ENCODE assay signal across 8 cellular contexts in the genomic region with DNA sequence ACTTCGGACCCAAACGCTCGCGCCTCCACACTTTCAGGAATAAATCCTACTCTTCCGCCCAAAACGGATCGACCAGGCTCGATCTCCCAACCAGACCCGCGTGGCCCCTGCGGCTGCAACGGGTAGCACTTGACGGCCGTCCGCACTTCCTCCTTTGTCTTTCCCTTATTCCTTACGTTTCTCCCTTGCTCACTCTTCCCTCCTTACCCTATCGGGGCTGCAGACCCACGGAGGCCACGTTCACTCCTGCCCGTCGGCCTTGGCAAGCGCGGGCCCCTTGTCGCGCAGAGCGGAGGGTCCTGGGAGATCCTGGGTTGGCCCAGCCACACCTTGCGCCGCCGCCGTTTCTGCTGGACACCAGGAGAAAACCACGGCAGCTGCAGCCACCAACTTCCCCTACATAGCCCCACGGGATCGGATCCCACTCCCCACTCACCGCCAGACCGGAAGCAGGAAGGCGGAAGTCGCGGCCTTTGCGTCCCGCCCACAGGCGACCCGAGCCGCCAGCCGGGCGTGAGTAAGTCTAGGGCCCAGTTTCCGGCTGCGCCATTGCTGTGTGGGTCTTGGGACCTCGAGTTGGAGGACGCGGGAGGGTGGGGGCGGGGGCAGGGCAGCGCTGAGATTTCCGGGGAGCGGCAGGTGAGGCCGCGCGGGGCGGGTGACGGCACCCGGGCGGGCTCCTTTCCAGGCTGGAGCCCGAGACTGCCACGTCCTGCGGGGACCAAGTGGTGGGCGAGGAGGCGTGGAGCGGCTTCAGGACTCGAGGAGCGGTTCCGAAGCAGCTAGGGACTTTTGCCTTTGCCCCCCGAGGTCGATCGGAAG. TPM values are rescaled to one million over a fixed set of nuclear protein-coding genes. Genes with fewer than 3 reads are reported as not detected.
DNase-seq lines count a peak whose midpoint lies in the region; ATAC-seq and TF ChIP-seq lines count a peak whose summit lies in the region.

A gene with protein sequence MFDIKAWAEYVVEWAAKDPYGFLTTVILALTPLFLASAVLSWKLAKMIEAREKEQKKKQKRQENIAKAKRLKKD (minus strand): TSS at position 459 of the 822 bp plus-strand sequence. CDS start 2,297 bp downstream, outside the sequence.

- TF ChIP-seq CTCF in GM12865 (IDR thresholded peaks at IDR 0.05; ENCODE audit: insufficient read depth, low read depth, low read length, missing control alignments) (no peak), adrenal gland (IDR thresholded peaks at IDR 0.05) (peak in 2 of 6 experiments; percentile 13 to 23), heart right ventricle (IDR thresholded peaks at IDR 0.05) (no peak), upper lobe of left lung (IDR thresholded peaks at IDR 0.05) (peak in 3 of 6 experiments; percentile 21 to 56 (median 41))

- DNase-seq in GM12865 (ENCODE audit: low read depth) (peak; percentile 96), NCI-H1417 (lab: John Stamatoyannopoulos, UW) (peak; percentile 82 to 96 (median 92)), T-cell (peak; percentile 50 to 81 (median 68)), adrenal gland (peak; percentile 87 to 93 (median 91)), heart right ventricle (peak; percentile 89 to 90), posterior vena cava (ENCODE audit: low spot score) (peak; percentile 96), upper lobe of left lung (peak; percentile 95)

- H3K36me3 Mint-ChIP-seq in T-cell = peaks cover 36% of the 10 kb centered on the region

- peak in 1 of 4 donors; percentile 18 for TF ChIP-seq EP300 in upper lobe of left lung (IDR thresholded peaks at IDR 0.05)

- CTCF ChIA-PET in T-cell (lab: Charles Lee) = no interaction called here

- H3K4me3 Mint-ChIP-seq in T-cell = peak within 1 kb of the TSS; percentile 98 to 99 (median 98)

- H3K4me3 ChIP-seq in GM12865 (ENCODE audit: low read depth, low read length) = peak within 1 kb of the TSS; percentile 72
- peak within 1 kb of the TSS; percentile 38 to 82 (median 64) for H3K4me3 ChIP-seq in adrenal gland
- peak within 1 kb of the TSS; percentile 65 to 99 (median 92) for H3K4me3 ChIP-seq in heart right ventricle
- peak within 1 kb of the TSS; percentile 66 to 76 (median 70) for H3K4me3 ChIP-seq in upper lobe of left lung

- H3K9me3 Mint-ChIP-seq in T-cell = no peaks in the 10 kb centered on the region

- H3K27me3 ChIP-seq in adrenal gland (no peaks in the 10 kb centered on the region), heart right ventricle (no peaks in the 10 kb centered on the region), upper lobe of left lung (no peaks in the 10 kb centered on the region)

- POLR2A ChIA-PET in T-cell (lab: Charles Lee) = no interaction called here

- H3K4me1 ChIP-seq in adrenal gland (replicated peaks in 1 of 2) (peaks cover 0 to 27% of the 10 kb centered on the region in 2 donors), heart right ventricle (peaks cover 0 to 46% (median 22%) of the 10 kb centered on the region in 9 donors), upper lobe of left lung (peaks cover 3 to 37% (median 22%) of the 10 kb centered on the region in 4 donors)

- H3K36me3 ChIP-seq in adrenal gland (replicated peaks in 1 of 2) (peaks cover 0 to 7% of the 10 kb centered on the region in 2 donors), heart right ventricle (peaks cover 0 to 37% (median 11%) of the 10 kb centered on the region in 9 donors), upper lobe of left lung (peaks cover 0 to 17% (median 2%) of the 10 kb centered on the region in 4 donors)

- 0 to 2% (median 1%) methylated on average over 44 to 73 of the region's 73 CpGs for WGBS in adrenal gland, 4 donors
- WGBS in heart right ventricle, 2 donors = 0 to 1% methylated on average over 73 of the region's 73 CpGs
- WGBS in upper lobe of left lung, 2 donors = 0 to 1% methylated on average over 29 to 34 of the region's 73 CpGs

- H3K27ac ChIP-seq in adrenal gland (peak within 1 kb of the TSS; percentile 23 to 94 (median 83)), heart right ventricle (peak within 1 kb of the TSS; percentile 80 to 97 (median 94)), upper lobe of left lung (peak within 1 kb of the TSS; percentile 90 to 97 (median 92))

- no peaks in the 10 kb centered on the region for H3K27me3 Mint-ChIP-seq in T-cell

- H3K4me1 Mint-ChIP-seq in T-cell = peaks cover 28 to 50% (median 42%) of the 10 kb centered on the region in 3 donors

- peak within 1 kb of the TSS; percentile 92 to 98 for H3K27ac Mint-ChIP-seq in T-cell

- peak; percentile 97 for ATAC-seq in HG02678 (IDR thresholded peaks at IDR 0.05; ENCODE audit: unreplicated experiment)
- peak; percentile 92 to 95 (median 93) for ATAC-seq in T-cell (replicated peaks in 1 of 4)
- ATAC-seq in heart right ventricle = peak; percentile 98 to 99 (median 99)
- ATAC-seq in upper lobe of left lung (ENCODE audit: low FRiP score in 2 of 2) = peak; percentile 96 to 99

- H3K9me3 ChIP-seq in adrenal gland (replicated peaks in 1 of 3) = no peaks in the 10 kb centered on the region
- H3K9me3 ChIP-seq in heart right ventricle = no peaks in the 10 kb centered on the region
- no peaks in the 10 kb centered on the region for H3K9me3 ChIP-seq in upper lobe of left lung

- TF ChIP-seq POLR2A in adrenal gland (IDR thresholded peaks at IDR 0.05) = peak; percentile 44 to 60
- peak in 2 of 4 donors; percentile 54 to 81 for TF ChIP-seq POLR2A in upper lobe of left lung (IDR thresholded peaks at IDR 0.05)

- intact Hi-C loops in adrenal gland (cut with DNase I) = loop anchor here in 1 of 2 donors (10.0 kb wide), 1 partner anchor 173 kb away; a partner anchor contains a TSS
- intact Hi-C loops in heart right ventricle (cut with DNase I) = loop anchor here (2.0 to 10.0 kb wide), 12 partner anchors 113 to 653 kb away; a partner anchor contains a TSS
- intact Hi-C loops in posterior vena cava (cut with DNase I) = loop anchor here (10.0 kb wide), 2 partner anchors 143 to 163 kb away; no protein-coding TSS in a partner anchor

RNA-seq across cellular contexts. Expression of the gene that starts here (rescaled TPM):
- total RNA-seq in T-cell (10 to 100 TPM; 18.0 to 34.8 (median 33.8) TPM), adrenal gland (10 to 100 TPM; 19.1 to 71.7 (median 52.1) TPM), heart right ventricle (10 to 100 TPM; 18.8 to 26.1 (median 22.6) TPM), posterior vena cava (10 to 100 TPM; 35.9 to 39.3 TPM), upper lobe of left lung (10 to 100 TPM in 4 of 6 donors, 1 to 10 TPM in 2; 6.4 to 51.1 (median 35.3) TPM)
- polyA plus RNA-seq in adrenal gland (10 to 100 TPM; 20.4 to 83.9 (median 26.2) TPM), heart right ventricle (10 to 100 TPM; 16.5 to 16.9 TPM)

Comparison
In these comparisons a context has a peak if more than half of its experiments do, and no peak if none do; other contexts are left out.
1. Peak in every context shown above with its lines: DNase-seq, ATAC-seq, H3K4me3 ChIP-seq and H3K27ac ChIP-seq.